8 cellular contexts compared by ENCODE assay signal in the genomic region with DNA sequence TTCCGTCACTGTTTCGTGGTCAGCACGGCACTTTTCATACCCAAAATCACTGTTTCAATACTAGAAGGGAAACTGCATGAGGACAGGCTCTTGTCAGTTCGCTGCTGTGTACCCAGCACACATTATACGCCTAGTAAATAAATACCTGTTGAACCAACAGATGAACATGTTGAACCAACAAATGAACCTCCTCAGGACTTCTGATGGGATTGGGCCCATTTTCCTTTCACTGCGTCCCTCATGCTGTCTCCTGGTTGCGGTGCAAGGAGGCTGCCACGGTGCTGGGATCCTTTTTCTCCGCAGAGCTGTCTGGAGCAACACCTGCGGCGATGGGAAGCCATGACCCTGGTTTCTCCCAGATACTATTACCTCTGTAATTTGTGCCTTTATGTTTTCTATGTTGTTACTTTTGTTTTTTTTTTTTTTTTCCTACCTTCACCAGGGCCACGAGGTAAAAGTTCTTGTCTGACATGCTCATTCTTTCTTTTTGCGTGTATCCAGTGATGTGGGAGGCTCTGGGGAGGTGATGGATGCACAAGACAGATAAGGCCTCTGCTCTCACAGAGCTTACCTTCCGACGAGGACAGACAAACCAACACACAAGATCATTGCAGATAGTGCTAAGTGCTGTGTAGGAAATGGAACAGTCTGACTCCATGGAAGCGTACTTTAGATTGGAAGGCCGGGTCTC. TPM values are rescaled to one million over a fixed set of nuclear protein-coding genes. Genes with fewer than 3 reads are reported as not detected.
DNase-seq lines count a peak whose midpoint lies in the region; ATAC-seq and TF ChIP-seq lines count a peak whose summit lies in the region.

No MANE protein-coding gene starts in this region.

- no peaks in the 10 kb centered on the region for H3K9me3 Mint-ChIP-seq in stimulated activated naive CD8-positive, alpha-beta T cell treated with anti-CD3 and anti-CD28 coated beads, Interleukin-15, Interleukin-2, amounts not matched to agents 100 ng/mL and 50 ng/mL, for 24 hours

- intact Hi-C loops in breast epithelium (cut with DNase I; ENCODE audit: low total_unique reads): no loop called here

- peaks cover 56% of the 10 kb centered on the region for H3K4me1 Mint-ChIP-seq in stimulated activated naive CD8-positive, alpha-beta T cell treated with anti-CD3 and anti-CD28 coated beads, Interleukin-15, Interleukin-2, amounts not matched to agents 100 ng/mL and 50 ng/mL, for 24 hours (ENCODE audit: low read depth)

- H3K27me3 ChIP-seq in breast epithelium (no peaks in the 10 kb centered on the region), mononuclear cell (ENCODE audit: insufficient read depth, low read length) (no peaks in the 10 kb centered on the region)

- H3K36me3 ChIP-seq in breast epithelium: no peaks in the 10 kb centered on the region

- peak overlapping the region; percentile 98 for H3K4me3 Mint-ChIP-seq in stimulated activated naive CD8-positive, alpha-beta T cell treated with anti-CD3 and anti-CD28 coated beads, Interleukin-15, Interleukin-2, amounts not matched to agents 100 ng/mL and 50 ng/mL, for 24 hours

- H3K27ac ChIP-seq in breast epithelium: peak overlapping the region; percentile 92 to 95

- in situ Hi-C loops in GM13977 (cut with MboI; ENCODE audit: low pct_unique_long_range_greater_than_20kb, low sequenced_read_pairs, unreplicated experiment): no loop called here

- no peak for DNase-seq in stimulated activated naive CD8-positive, alpha-beta T cell treated with anti-CD3 and anti-CD28 coated beads, Interleukin-15, Interleukin-2, amounts not matched to agents 100 U/mL and 50 U/mL, for 24 hours
- DNase-seq in breast epithelium (ENCODE audit: low spot score in 2 of 2): no peak
- DNase-seq in SK-N-DZ (ENCODE audit: low spot score): no peak
- no peak for DNase-seq in GM13977 (ENCODE audit: low spot score)

- peak overlapping the region; percentile 95 for H3K27ac Mint-ChIP-seq in stimulated activated naive CD8-positive, alpha-beta T cell treated with anti-CD3 and anti-CD28 coated beads, Interleukin-15, Interleukin-2, amounts not matched to agents 100 ng/mL and 50 ng/mL, for 24 hours

- peaks cover 47% of the 10 kb centered on the region for H3K36me3 Mint-ChIP-seq in stimulated activated naive CD8-positive, alpha-beta T cell treated with anti-CD3 and anti-CD28 coated beads, Interleukin-15, Interleukin-2, amounts not matched to agents 100 ng/mL and 50 ng/mL, for 24 hours (ENCODE audit: low read depth)

- H3K4me3 ChIP-seq in breast epithelium (peak overlapping the region; percentile 79 to 86 (median 85)), mononuclear cell (ENCODE audit: low read length) (peak overlapping the region; percentile 81)

- H3K4me1 ChIP-seq in breast epithelium (peaks cover 0 to 10% of the 10 kb centered on the region in 2 donors), mononuclear cell (ENCODE audit: insufficient read depth, low read length) (peaks cover 43% of the 10 kb centered on the region)

- no peaks in the 10 kb centered on the region for H3K27me3 Mint-ChIP-seq in stimulated activated naive CD8-positive, alpha-beta T cell treated with anti-CD3 and anti-CD28 coated beads, Interleukin-15, Interleukin-2, amounts not matched to agents 100 ng/mL and 50 ng/mL, for 24 hours

- H3K9me3 ChIP-seq in breast epithelium: no peaks in the 10 kb centered on the region
- no peaks in the 10 kb centered on the region for H3K9me3 ChIP-seq in mononuclear cell (ENCODE audit: low read depth, low read length)

- TF ChIP-seq CTCF in breast epithelium (IDR thresholded peaks at IDR 0.05) (no peak), GM13977 (IDR thresholded peaks at IDR 0.05; ENCODE audit: extremely low read depth, insufficient read depth, missing control alignments) (no peak)

- no peak for ATAC-seq in stimulated activated naive CD8-positive, alpha-beta T cell treated with anti-CD3 and anti-CD28 coated beads, Interleukin-15, Interleukin-2, amounts not matched to agents 100 U/mL and 50 U/mL, for 24 hours
- ATAC-seq in GM19455 (IDR thresholded peaks at IDR 0.05; ENCODE audit: unreplicated experiment) (no peak), GM18867 (IDR thresholded peaks at IDR 0.05; ENCODE audit: unreplicated experiment) (no peak)

- no peak for TF ChIP-seq POLR2A in breast epithelium (IDR thresholded peaks at IDR 0.05)

RNA-seq across cellular contexts. Expression of gene VAPB, which starts 1.1 kb away (rescaled TPM):
- 10 to 100 TPM; 18.6 to 18.9 (median 18.7) TPM for total RNA-seq in breast epithelium
- total RNA-seq in mononuclear cell: 10.5 TPM
- polyA plus RNA-seq in SK-N-DZ (2014; cell fraction: cytosol; rRNA removed): 38.4 and 41.3 TPM in 2 replicates
- 24.7 and 41.8 TPM in 2 replicates for polyA plus RNA-seq in SK-N-DZ (2014; cell fraction: nucleus; rRNA removed)
